Comparison of ENCODE assay signal across 35 cellular contexts in genomic region chr3:816605-817004, GRCh38.
"Had no signal": no experiment of that assay in that cellular context is flagged by ENCODE, and none has a peak within 500 bp of the region (broad histone marks: within the 10 kb centered on the region; RNA-seq: fewer than 3 reads in every experiment).

No MANE protein-coding gene starts in this region.

- H3K4me3 ChIP-seq: MG63 had no signal

- H3K9ac ChIP-seq: KMS-11 had no signal

- DNase-seq: Karpas-422, Kasumi-1, KBM-7, KG1, MG63, MM.1S, MV-4-11, NCI-H1048, NCI-H1092, NCI-H1092 treated with DMSO at 0.1 percent for 48 hours, NCI-H1105, NCI-H1105 treated with DMSO at 0.1 percent for 48 hours, NCI-H1417, NCI-H1417 treated with DMSO at 0.1 percent for 48 hours, NCI-H1436, NCI-H1436 treated with DMSO at 0.1 percent for 48 hours, NCI-H146, NCI-H1694, NCI-H1694 treated with DMSO at 0.1 percent for 48 hours, NCI-H187, NCI-H187 treated with DMSO at 0.1 percent for 48 hours, NCI-H1930, NCI-H2029, NCI-H2029 treated with DMSO at 0.1 percent for 48 hours, NCI-H2081, NCI-H2081 treated with DMSO at 0.1 percent for 48 hours, NCI-H2107, NCI-H2171, NCI-H2171 treated with DMSO at 0.1 percent for 48 hours, NCI-H2227 treated with DMSO at 0.1 percent for 48 hours, NCI-H226, NCI-H345, NCI-H446, NCI-H446 treated with DMSO at 0.1 percent for 48 hours had no signal

- H3K9me3 ChIP-seq: MG63 had no signal

- H3K36me3 ChIP-seq: MG63 had no signal

- H3K27ac ChIP-seq: KMS-11 had no signal

- H3K27me3 ChIP-seq: MG63 had no signal
